ENCODE assay signal across 22 cellular contexts in the genomic region with DNA sequence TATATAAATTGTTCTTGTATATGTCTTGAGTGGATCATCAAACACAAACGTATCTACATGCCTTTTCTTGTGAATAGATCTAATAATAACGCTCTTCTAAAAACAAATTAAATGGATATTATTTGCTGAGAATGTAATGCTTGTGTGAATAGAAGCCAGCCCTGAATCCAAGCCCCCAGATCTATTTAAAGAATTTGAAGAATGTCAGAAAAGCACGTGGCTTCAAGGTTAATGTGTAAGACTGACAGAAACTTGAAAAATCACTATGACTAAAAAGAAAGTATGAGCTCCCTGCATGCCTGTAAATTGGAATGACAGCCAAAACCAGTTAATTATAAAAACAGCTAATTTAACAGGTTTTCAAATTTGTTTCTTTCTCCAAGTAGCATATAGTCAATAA. TPM values are rescaled to one million over a fixed set of nuclear protein-coding genes. Genes with fewer than 3 reads are reported as not detected.
A peak's percentile ranks its signal among the peaks of the same experiment; 100 is the strongest.
DNase-seq lines count a peak whose midpoint lies in the region; ATAC-seq and TF ChIP-seq lines count a peak whose summit lies in the region.
"Had no signal": no experiment of that assay in that cellular context is flagged by ENCODE, and none has a peak within 500 bp of the region (broad histone marks: within the 10 kb centered on the region; RNA-seq: fewer than 3 reads in every experiment).

No MANE protein-coding gene starts in this region.

- no peaks in the 10 kb centered on the region for H3K79me2 ChIP-seq in mesendoderm (ENCODE audit: control insufficient read depth, insufficient read depth, low read length)

- peaks cover 40% of the 10 kb centered on the region for H3K4me1 Mint-ChIP-seq in chondrocyte (ENCODE audit: low read depth)
- H3K4me1 Mint-ChIP-seq: activated CD4-positive, alpha-beta T cell treated with anti-CD3 and anti-CD28 coated beads, Interleukin-2, amount 10 ng/mL, durations not matched to agents 7 days and 5 days; activated naive CD8-positive, alpha-beta T cell treated with anti-CD3 and anti-CD28 coated beads, Interleukin-2, amount 10 ng/mL, durations not matched to agents 7 days and 5 days; CD8-positive, alpha-beta memory T cell; stimulated activated effector memory CD8-positive, alpha-beta T cell treated with anti-CD3 and anti-CD28 coated beads, Interleukin-12 subunit alpha, Interleukin-12 subunit beta, amount 100 ng/mL, for 72 hours had no signal

- TF ChIP-seq POLR2A in ovary (IDR thresholded peaks at IDR 0.05), result no peak

- H3K36me3 ChIP-seq in mesendoderm (ENCODE audit: control insufficient read depth, insufficient read depth, low read length), result no peaks in the 10 kb centered on the region
- H3K36me3 ChIP-seq in ovary, result no peaks in the 10 kb centered on the region
- no peaks in the 10 kb centered on the region for H3K36me3 ChIP-seq in aorta (ENCODE audit: control insufficient read depth in 1 of 2, insufficient read depth in 2 of 2, low read length in 1 of 2)
- H3K36me3 ChIP-seq: gastroesophageal sphincter, thyroid gland had no signal

- no peak overlapping the region for H3K4me3 Mint-ChIP-seq in chondrocyte (ENCODE audit: unreplicated experiment)
- H3K4me3 Mint-ChIP-seq: activated CD4-positive, alpha-beta T cell treated with anti-CD3 and anti-CD28 coated beads, Interleukin-2, amount 10 ng/mL, durations not matched to agents 7 days and 5 days; activated naive CD8-positive, alpha-beta T cell treated with anti-CD3 and anti-CD28 coated beads, Interleukin-2, amount 10 ng/mL, durations not matched to agents 7 days and 5 days; CD8-positive, alpha-beta memory T cell; stimulated activated effector memory CD8-positive, alpha-beta T cell treated with anti-CD3 and anti-CD28 coated beads, Interleukin-12 subunit alpha, Interleukin-12 subunit beta, amount 100 ng/mL, for 72 hours had no signal

- no peak overlapping the region for H4K5ac ChIP-seq in mesendoderm (ENCODE audit: low read length)

- H3K4me2 ChIP-seq in mesendoderm (ENCODE audit: low read length), result no peak overlapping the region
- H3K4me2 ChIP-seq: smooth muscle cell had no signal

- H2BK120ac ChIP-seq in mesendoderm (ENCODE audit: low read depth, low read length), result no peak overlapping the region

- H3K4me1 ChIP-seq in mesendoderm (ENCODE audit: control insufficient read depth, low read depth, low read length) (peaks cover 4% of the 10 kb centered on the region), ovary (ENCODE audit: insufficient read depth) (peaks cover 5% of the 10 kb centered on the region), aorta (ENCODE audit: control insufficient read depth in 1 of 2, insufficient read depth in 2 of 2, low read length in 2 of 2) (no peaks in the 10 kb centered on the region)
- H3K4me1 ChIP-seq: gastroesophageal sphincter, thyroid gland had no signal

- H4K8ac ChIP-seq in mesendoderm (ENCODE audit: low read depth, low read length), result no peak overlapping the region

- H3K18ac ChIP-seq in mesendoderm (ENCODE audit: low read length), result no peak overlapping the region

- H3K27ac Mint-ChIP-seq in chondrocyte (ENCODE audit: unreplicated experiment), result peak overlapping the region; percentile 67
- H3K27ac Mint-ChIP-seq: activated CD4-positive, alpha-beta T cell treated with anti-CD3 and anti-CD28 coated beads, Interleukin-2, amount 10 ng/mL, durations not matched to agents 7 days and 5 days; activated naive CD8-positive, alpha-beta T cell treated with anti-CD3 and anti-CD28 coated beads, Interleukin-2, amount 10 ng/mL, durations not matched to agents 7 days and 5 days; CD8-positive, alpha-beta memory T cell; stimulated activated effector memory CD8-positive, alpha-beta T cell treated with anti-CD3 and anti-CD28 coated beads, Interleukin-12 subunit alpha, Interleukin-12 subunit beta, amount 100 ng/mL, for 72 hours had no signal

- TF ChIP-seq CTCF in chondrocyte (IDR thresholded peaks at IDR 0.05) (no peak), ovary (IDR thresholded peaks at IDR 0.05) (no peak)

- H3K56ac ChIP-seq in mesendoderm (ENCODE audit: low read length), result no peak overlapping the region

- H2BK5ac ChIP-seq in mesendoderm (ENCODE audit: low read length), result no peak overlapping the region

- no peak overlapping the region for H3K4ac ChIP-seq in mesendoderm (ENCODE audit: low read depth, low read length)

- H3K27me3 Mint-ChIP-seq in chondrocyte (ENCODE audit: low read depth), result no peaks in the 10 kb centered on the region

- no peak overlapping the region for H3K9ac ChIP-seq in mesendoderm (ENCODE audit: low read length)

- no peak for ATAC-seq in aorta (ENCODE audit: low FRiP score)
- ATAC-seq: gastroesophageal sphincter; stimulated activated effector memory CD8-positive, alpha-beta T cell treated with anti-CD3 and anti-CD28 coated beads, Interleukin-12 subunit alpha, Interleukin-12 subunit beta, amount 100 ng/mL, for 72 hours had no signal

- H3K27ac ChIP-seq in mesendoderm (ENCODE audit: low read depth, low read length) (no peak overlapping the region), ovary (no peak overlapping the region), aorta (ENCODE audit: low read depth in 1 of 2, low read length in 2 of 2) (no peak overlapping the region)
- H3K27ac ChIP-seq: gastroesophageal sphincter, thyroid gland had no signal

- no peaks in the 10 kb centered on the region for H3K9me3 Mint-ChIP-seq in chondrocyte (ENCODE audit: low read depth)
- H3K9me3 Mint-ChIP-seq: activated CD4-positive, alpha-beta T cell treated with anti-CD3 and anti-CD28 coated beads, Interleukin-2, amount 10 ng/mL, durations not matched to agents 7 days and 5 days; activated naive CD8-positive, alpha-beta T cell treated with anti-CD3 and anti-CD28 coated beads, Interleukin-2, amount 10 ng/mL, durations not matched to agents 7 days and 5 days; CD8-positive, alpha-beta memory T cell; stimulated activated effector memory CD8-positive, alpha-beta T cell treated with anti-CD3 and anti-CD28 coated beads, Interleukin-12 subunit alpha, Interleukin-12 subunit beta, amount 100 ng/mL, for 72 hours had no signal

- no peak overlapping the region for H2BK15ac ChIP-seq in mesendoderm (replicated peaks; ENCODE audit: low read depth)

- no CpG with 5 or more reads among the region's 3 CpGs for WGBS in mesendoderm (ENCODE audit: extremely low coverage, insufficient coverage, low lambda C conversion rate)
- 4 to 14% (median 13%) methylated on average over 3 of the region's 3 CpGs for WGBS in ovary, 3 donors
- 11 to 13% methylated on average over 3 of the region's 3 CpGs for WGBS in aorta, 2 donors

- H3K4me3 ChIP-seq in mesendoderm (ENCODE audit: low read length) (no peak overlapping the region), ovary (no peak overlapping the region), aorta (ENCODE audit: low read length in 2 of 2) (no peak overlapping the region)
- H3K4me3 ChIP-seq: gastroesophageal sphincter, smooth muscle cell, thyroid gland had no signal

- intact Hi-C loops in ovary (cut with DNase I) (no loop called here), aorta (cut with DNase I) (no loop called here)

- no peak overlapping the region for H2AK5ac ChIP-seq in mesendoderm (ENCODE audit: low read length)

- no peaks in the 10 kb centered on the region for H3K36me3 Mint-ChIP-seq in chondrocyte (ENCODE audit: low read depth)
- H3K36me3 Mint-ChIP-seq: activated naive CD8-positive, alpha-beta T cell treated with anti-CD3 and anti-CD28 coated beads, Interleukin-2, amount 10 ng/mL, durations not matched to agents 7 days and 5 days; CD8-positive, alpha-beta memory T cell; stimulated activated effector memory CD8-positive, alpha-beta T cell treated with anti-CD3 and anti-CD28 coated beads, Interleukin-12 subunit alpha, Interleukin-12 subunit beta, amount 100 ng/mL, for 72 hours had no signal

- H3K23ac ChIP-seq in mesendoderm (ENCODE audit: low read length), result no peak overlapping the region

- H3K79me1 ChIP-seq in mesendoderm (ENCODE audit: low read length), result no peaks in the 10 kb centered on the region

- DNase-seq in A172 (ENCODE audit: low spot score), result peak; percentile 42
- DNase-seq in HS-27A (ENCODE audit: low read depth), result peak; percentile 48
- no peak for DNase-seq in chondrocyte (ENCODE audit: low spot score)
- DNase-seq in mesendoderm, result peak; percentile 85
- no peak for DNase-seq in NCI-H1930 (lab: John Stamatoyannopoulos, UW)
- no peak for DNase-seq in ovary
- no peak for DNase-seq in putamen (ENCODE audit: low spot score)
- DNase-seq in aorta, result no peak
- DNase-seq: activated CD4-positive, alpha-beta T cell treated with anti-CD3 and anti-CD28 coated beads, Interleukin-2, amount 10 ng/mL, durations not matched to agents 7 days and 5 days; activated naive CD8-positive, alpha-beta T cell treated with anti-CD3 and anti-CD28 coated beads, Interleukin-2, amount 10 ng/mL, durations not matched to agents 7 days and 5 days; CD8-positive, alpha-beta memory T cell; GDM1; midbrain; NCI-H187; NCI-H510A treated with DMSO at 0.1 percent for 48 hours; occipital lobe; thyroid gland had no signal

- H3K27me3 ChIP-seq in mesendoderm (ENCODE audit: insufficient read depth, low read length, poor library complexity), result no peaks in the 10 kb centered on the region
- H3K27me3 ChIP-seq in ovary, result no peaks in the 10 kb centered on the region
- no peaks in the 10 kb centered on the region for H3K27me3 ChIP-seq in aorta (ENCODE audit: control insufficient read depth in 1 of 2, insufficient read depth in 2 of 2, low read length in 1 of 2)
- H3K27me3 ChIP-seq: gastroesophageal sphincter, thyroid gland had no signal

- no peak for TF ChIP-seq EP300 in ovary (IDR thresholded peaks at IDR 0.05)

- H3K9me3 ChIP-seq in ovary (no peaks in the 10 kb centered on the region), aorta (ENCODE audit: control insufficient read depth, low read length) (no peaks in the 10 kb centered on the region)
- H3K9me3 ChIP-seq: gastroesophageal sphincter, thyroid gland had no signal

RNA-seq across cellular contexts. Expression of a gene that starts 43.2 kb away (rescaled TPM):
- 11.4 and 15.2 TPM in 2 replicates for total RNA-seq in A172 (2014; rRNA removed; shearing (Covaris generic))
- total RNA-seq in chondrocyte (65.1 to 99.7 TPM (median 66.0 TPM) in 3 replicates), ovary (100 to 1,000 TPM in 2 of 7 donors, 10 to 100 TPM in 5; 54.7 to 119 (median 85.3) TPM), aorta (10 to 100 TPM; 27.5 to 41.0 TPM)
- polyA plus RNA-seq in mesendoderm (2013, experiment 1 of 2), result 5.6 TPM
- polyA plus RNA-seq in mesendoderm (2013, experiment 2 of 2), result 4.7 TPM
- polyA plus RNA-seq in ovary (10 to 100 TPM in 1 of 2 donors, 1 to 10 TPM in 1; 8.1 to 42.4 TPM), aorta (1 to 10 TPM; 2.6 to 2.7 TPM)
- total RNA-seq: activated naive CD8-positive, alpha-beta T cell treated with anti-CD3 and anti-CD28 coated beads, Interleukin-2, amount 10 ng/mL, durations not matched to agents 7 days and 5 days; CD8-positive, alpha-beta memory T cell; endothelial cell of umbilical vein; OCI-LY7 had no signal
- polyA plus RNA-seq: CD8-positive, alpha-beta memory T cell; endothelial cell of umbilical vein had no signal

Comparison
In these comparisons a context has a peak if more than half of its experiments do, and no peak if none do; other contexts are left out.
1. DNase-seq: peak in A172 (single experiment), HS-27A (single experiment) and mesendoderm (single experiment); none in chondrocyte (single experiment), NCI-H1930 (0 of 2), ovary (0 of 5), putamen (single experiment) and aorta (0 of 2).